Comparison of ENCODE assay signal across 13 cellular contexts in the genomic region with DNA sequence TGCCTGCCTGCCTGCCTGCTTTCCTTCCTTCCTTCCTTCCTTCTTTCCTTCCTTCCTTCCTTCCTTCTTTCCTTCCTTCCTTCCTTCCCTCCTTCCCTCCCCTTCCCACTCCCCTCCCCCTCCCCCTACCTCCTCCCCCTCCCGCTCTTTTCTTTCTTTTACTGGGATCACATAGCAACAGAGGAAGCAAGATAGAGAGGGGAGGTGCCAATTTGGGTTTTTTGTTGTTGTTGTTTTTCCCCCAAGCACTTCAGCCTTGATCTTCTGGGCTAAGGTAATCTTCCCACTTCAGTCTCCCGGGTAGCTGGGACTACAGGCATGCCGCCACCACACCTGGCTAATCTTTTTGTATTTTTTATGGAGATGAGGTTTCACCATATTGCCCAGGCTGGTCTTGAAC.
"Had no signal": no experiment of that assay in that cellular context is flagged by ENCODE, and none has a peak within 500 bp of the region (broad histone marks: within the 10 kb centered on the region; RNA-seq: fewer than 3 reads in every experiment).

No MANE protein-coding gene starts in this region.

- H3K27me3 ChIP-seq: cardiac muscle cell, colonic mucosa had no signal

- H3K36me3 Mint-ChIP-seq: mesothelial cell of epicardium had no signal

- H3K9me3 ChIP-seq: colonic mucosa, SK-N-SH had no signal

- H3K4me1 ChIP-seq: colonic mucosa had no signal

- H3K9me2 ChIP-seq: SK-N-SH had no signal

- H3K4me3 ChIP-seq: cardiac muscle cell, colonic mucosa had no signal

- H3K27ac Mint-ChIP-seq: activated CD4-positive, alpha-beta T cell treated with anti-CD3 and anti-CD28 coated beads, Interleukin-2, amount 10 ng/mL, durations not matched to agents 24 days and 14 days; mesothelial cell of epicardium; progenitor cell of endocrine pancreas; type B pancreatic cell had no signal

- H3K4me2 ChIP-seq: SK-N-SH had no signal

- H3K9me3 Mint-ChIP-seq: activated CD4-positive, alpha-beta T cell treated with anti-CD3 and anti-CD28 coated beads, Interleukin-2, amount 10 ng/mL, durations not matched to agents 24 days and 14 days; mesothelial cell of epicardium; type B pancreatic cell had no signal

- DNase-seq: activated CD4-positive, alpha-beta T cell treated with anti-CD3 and anti-CD28 coated beads, Interleukin-2, amount 10 ng/mL, durations not matched to agents 24 days and 14 days; activated T-cell treated with anti-CD3 and anti-CD28 coated beads for 4 hours; colonic mucosa; effector CD4-positive, alpha-beta T cell; left ventricle myocardium superior; occipital lobe; right cardiac atrium; SK-N-SH; small intestine had no signal

- H3K4me3 Mint-ChIP-seq: activated CD4-positive, alpha-beta T cell treated with anti-CD3 and anti-CD28 coated beads, Interleukin-2, amount 10 ng/mL, durations not matched to agents 24 days and 14 days; mesothelial cell of epicardium; type B pancreatic cell had no signal

- H3K27me3 Mint-ChIP-seq: activated CD4-positive, alpha-beta T cell treated with anti-CD3 and anti-CD28 coated beads, Interleukin-2, amount 10 ng/mL, durations not matched to agents 24 days and 14 days; progenitor cell of endocrine pancreas; type B pancreatic cell had no signal

- H3K27ac ChIP-seq: cardiac muscle cell, colonic mucosa had no signal

- H3K36me3 ChIP-seq: cardiac muscle cell, colonic mucosa had no signal

- ATAC-seq: left ventricle myocardium superior, right cardiac atrium had no signal
